Comparison of ENCODE assay signal across 8 cellular contexts in the genomic region with DNA sequence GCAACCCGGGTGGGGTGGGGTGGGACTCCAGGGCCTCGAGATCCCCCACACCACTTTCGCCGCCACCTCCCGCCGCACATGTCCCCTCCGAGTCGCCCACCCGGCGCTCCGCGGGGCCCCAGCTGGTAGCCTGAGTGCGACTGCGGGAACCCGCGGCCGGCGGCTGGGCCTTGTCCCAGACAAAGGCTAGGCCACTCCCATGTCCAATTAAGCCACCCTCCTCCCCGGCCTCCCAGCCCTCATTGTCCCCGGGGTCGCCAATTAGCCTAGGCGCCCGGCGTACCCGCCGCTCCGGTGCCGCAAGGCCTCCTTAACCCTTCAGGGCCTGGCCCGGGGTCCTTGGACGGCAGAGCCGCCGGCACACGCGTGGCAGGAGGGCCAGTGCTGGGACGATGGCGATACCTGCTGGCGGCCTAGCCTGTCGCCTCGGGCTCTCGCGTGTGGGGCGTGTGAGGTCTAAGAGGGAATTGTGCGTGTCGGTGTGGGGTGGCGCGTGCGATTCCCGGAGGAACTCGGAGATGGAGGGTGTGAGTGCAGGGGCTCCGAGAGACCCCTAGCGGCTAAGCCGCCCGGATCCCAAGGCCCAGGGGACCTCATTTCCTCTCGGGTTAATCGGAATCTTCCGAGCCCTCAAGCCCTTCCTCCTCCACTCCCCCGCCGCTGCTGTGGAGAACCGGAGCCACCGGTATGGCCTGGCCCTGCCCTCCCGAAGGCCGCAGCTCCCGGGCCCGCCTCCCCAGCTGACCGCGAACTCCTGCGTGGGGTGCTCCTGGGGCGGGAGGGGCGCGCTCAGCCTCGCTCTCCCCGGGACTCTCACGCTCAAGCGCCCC. TPM values are rescaled to one million over a fixed set of nuclear protein-coding genes. Genes with fewer than 3 reads are reported as not detected.
DNase-seq lines count a peak whose midpoint lies in the region; ATAC-seq and TF ChIP-seq lines count a peak whose summit lies in the region.

No MANE protein-coding gene starts in this region.

- no peaks in the 10 kb centered on the region for H3K4me1 ChIP-seq in prostate gland (replicated peaks)

- H3K27ac Mint-ChIP-seq in activated naive CD4-positive, alpha-beta T cell treated with anti-CD3 and anti-CD28 coated beads, Interleukin-2, amount 50 U/mL, for 24 hours = no peak overlapping the region

- no peaks in the 10 kb centered on the region for H3K36me3 Mint-ChIP-seq in activated naive CD4-positive, alpha-beta T cell treated with anti-CD3 and anti-CD28 coated beads, Interleukin-2, amount 50 U/mL, for 24 hours

- H3K4me1 Mint-ChIP-seq in activated naive CD4-positive, alpha-beta T cell treated with anti-CD3 and anti-CD28 coated beads, Interleukin-2, amount 50 U/mL, for 24 hours = peaks cover 16% of the 10 kb centered on the region

- H3K4me3 Mint-ChIP-seq in activated naive CD4-positive, alpha-beta T cell treated with anti-CD3 and anti-CD28 coated beads, Interleukin-2, amount 50 U/mL, for 24 hours = peak overlapping the region; percentile 57

- WGBS in prostate gland = 5% methylated on average over 60 of the region's 74 CpGs

- no peaks in the 10 kb centered on the region for H3K36me3 ChIP-seq in prostate gland

- intact Hi-C loops in left ventricle myocardium superior (cut with micrococcal nuclease) (no loop called here), prostate gland (cut with DNase I) (loop anchor here (5.0 kb wide), 1 partner anchor 46 kb away; no protein-coding TSS in a partner anchor)

- ATAC-seq in left ventricle myocardium superior = peak; percentile 59

- TF ChIP-seq POLR2A in prostate gland (IDR thresholded peaks at IDR 0.05) = no peak

- peak overlapping the region; percentile 52 to 55 for H3K4me3 ChIP-seq in prostate gland

- peak in 3 of 4 experiments; percentile 14 to 34 (median 19) for TF ChIP-seq CTCF in prostate gland (IDR thresholded peaks at IDR 0.05)

- peak overlapping the region; percentile 95 to 98 for H3K27ac ChIP-seq in prostate gland

- DNase-seq in activated T-cell treated with anti-CD3 and anti-CD28 coated beads, Interleukin-2, amount 50 U/mL, for 1 hour = peak; percentile 56
- DNase-seq in activated T-cell treated with anti-CD3 and anti-CD28 coated beads for 4 hours (no peak), M059J (ENCODE audit: low read depth) (peak; percentile 74), left ventricle myocardium superior (peak; percentile 75), prostate gland (ENCODE audit: low spot score) (peak; percentile 73), putamen (ENCODE audit: low spot score) (no peak)
- no peak for DNase-seq in central memory CD4-positive, alpha-beta T cell

- no peaks in the 10 kb centered on the region for H3K9me3 ChIP-seq in prostate gland

- no peaks in the 10 kb centered on the region for H3K27me3 ChIP-seq in prostate gland (replicated peaks; ENCODE audit: insufficient read depth)

- peaks cover 28% of the 10 kb centered on the region for H3K27me3 Mint-ChIP-seq in activated naive CD4-positive, alpha-beta T cell treated with anti-CD3 and anti-CD28 coated beads, Interleukin-2, amount 50 U/mL, for 24 hours

- no peaks in the 10 kb centered on the region for H3K9me3 Mint-ChIP-seq in activated naive CD4-positive, alpha-beta T cell treated with anti-CD3 and anti-CD28 coated beads, Interleukin-2, amount 50 U/mL, for 24 hours

RNA-seq across cellular contexts. Expression of gene TBX2, which starts 11.7 kb away (rescaled TPM):
- 1.4 and 4.9 TPM in 2 replicates for total RNA-seq in M059J (2014; rRNA removed; shearing (Covaris generic))
- total RNA-seq in left ventricle myocardium superior (9.1 TPM), prostate gland (10 to 100 TPM in 1 of 2 donors, 1 to 10 TPM in 1; 9.2 to 34.1 TPM)

RNA-seq across cellular contexts. Expression of gene TBX4, which starts 40.9 kb away (rescaled TPM):
- total RNA-seq in M059J (2014; rRNA removed; shearing (Covaris generic)) = 0.42 TPM in 1 of 2 replicates, not detected in the other
- total RNA-seq in left ventricle myocardium superior (not detected), prostate gland (1 to 10 TPM; 3.5 to 5.0 TPM)

Comparison
In these comparisons a context has a peak if more than half of its experiments do, and no peak if none do; other contexts are left out.
1. DNase-seq: peak in activated T-cell treated with anti-CD3 and anti-CD28 coated beads, Interleukin-2, amount 50 U/mL, for 1 hour (single experiment), M059J (single experiment), left ventricle myocardium superior (single experiment) and prostate gland (single experiment); none in activated T-cell treated with anti-CD3 and anti-CD28 coated beads for 4 hours (single experiment), putamen (single experiment) and central memory CD4-positive, alpha-beta T cell (single experiment).